ENCODE assay signal across 31 cellular contexts in genomic region chr19:38784224-38784623, GRCh38. TPM values are rescaled to one million over a fixed set of nuclear protein-coding genes. Genes with fewer than 3 reads are reported as not detected.
DNase-seq lines count a peak whose midpoint lies in the region; ATAC-seq, FAIRE-seq and TF ChIP-seq lines count a peak whose summit lies in the region.
"Had no signal": no experiment of that assay in that cellular context is flagged by ENCODE, and none has a peak within 500 bp of the region (broad histone marks: within the 10 kb centered on the region; RNA-seq: fewer than 3 reads in every experiment).

No MANE protein-coding gene starts in this region.

- H3K9me2 ChIP-seq in Karpas-422 (replicated peaks; ENCODE audit: insufficient read depth, low read length) = no peaks in the 10 kb centered on the region

- H4K20me1 ChIP-seq in Karpas-422 (ENCODE audit: insufficient read depth, low read depth, low read length) = no peaks in the 10 kb centered on the region

- no peak for TF ChIP-seq CTCF in choroid plexus epithelial cell (conservative IDR thresholded peaks at IDR 0.05; ENCODE audit: low read depth, low read length)

- H3K36me3 ChIP-seq in Karpas-422 (ENCODE audit: insufficient read depth, low read length) (no peaks in the 10 kb centered on the region), small intestine (ENCODE audit: control insufficient read depth in 2 of 2, insufficient read depth in 2 of 2, low read length in 2 of 2) (no peaks in the 10 kb centered on the region)
- H3K36me3 ChIP-seq: cardiac muscle cell, gastrocnemius medialis, HAP-1, SJCRH30, thyroid gland, vagina had no signal

- no peak overlapping the region for H3K27ac ChIP-seq in Karpas-422 (ENCODE audit: low read length)
- no peak overlapping the region for H3K27ac ChIP-seq in small intestine (ENCODE audit: low read depth in 1 of 2, low read length in 1 of 2)
- H3K27ac ChIP-seq: cardiac muscle cell, gastrocnemius medialis, SJCRH30, thyroid gland, vagina had no signal

- no peak overlapping the region for H2AFZ ChIP-seq in Karpas-422 (ENCODE audit: low read length)

- DNase-seq in Karpas-422 = peak; percentile 31
- DNase-seq in choroid plexus epithelial cell (ENCODE audit: low read depth) = peak; percentile 38
- DNase-seq in left lobe of liver (ENCODE audit: low spot score) = no peak
- DNase-seq in small intestine = peak; percentile 93
- no peak for DNase-seq in activated CD4-positive, CD25-positive, alpha-beta regulatory T cell (lab: John Stamatoyannopoulos, UW)
- DNase-seq in activated naive CD4-positive, alpha-beta T cell treated with anti-CD3 and anti-CD28 coated beads, Interleukin-2, amount 50 U/mL, for 16 hours = no peak
- no peak for DNase-seq in COR-L47 (lab: John Stamatoyannopoulos, UW)
- DNase-seq: activated CD4-positive, alpha-beta T cell treated with anti-CD3 and anti-CD28 coated beads for 4 hours; activated CD8-positive, alpha-beta T cell treated with anti-CD3 and anti-CD28 coated beads, Interleukin-2, amount 10 ng/mL, durations not matched to agents 7 days and 5 days; C1 segment of cervical spinal cord; DMS79; gastrocnemius medialis; hypothalamus; left cardiac atrium; mammary epithelial cell; NCI-H1694; NCI-H446 treated with DMSO at 0.1 percent for 48 hours; SJCRH30; stimulated activated CD4-positive, alpha-beta T cell treated with anti-CD3 and anti-CD28 coated beads, Interleukin-12 subunit alpha, Interleukin-12 subunit beta, amount 100 ng/mL, for 4 hours; stimulated activated CD4-positive, alpha-beta T cell treated with anti-CD3 and anti-CD28 coated beads, Interleukin-4, amount 100 ng/mL, for 1 hour; SW 1271; thyroid gland had no signal

- no peaks in the 10 kb centered on the region for H3K27me3 ChIP-seq in Karpas-422 (ENCODE audit: low read length)
- H3K27me3 ChIP-seq in small intestine (ENCODE audit: control insufficient read depth in 2 of 2, insufficient read depth in 2 of 2, low read length in 2 of 2) = no peaks in the 10 kb centered on the region
- H3K27me3 ChIP-seq: cardiac muscle cell, gastrocnemius medialis, thyroid gland, vagina had no signal

- no peaks in the 10 kb centered on the region for H3K79me2 ChIP-seq in Karpas-422 (ENCODE audit: low read length)

- H3K4me2 ChIP-seq in Karpas-422 (ENCODE audit: low read depth, low read length, poor library complexity, severe bottlenecking) = no peak overlapping the region

- H3K9me3 ChIP-seq in Karpas-422 (ENCODE audit: low read length) (no peaks in the 10 kb centered on the region), small intestine (ENCODE audit: control insufficient read depth, low read depth) (no peaks in the 10 kb centered on the region)
- H3K9me3 ChIP-seq: gastrocnemius medialis, HAP-1, SJCRH30, thyroid gland, vagina had no signal

- H3K4me3 ChIP-seq in Karpas-422 (ENCODE audit: low read length) (no peak overlapping the region), choroid plexus epithelial cell (ENCODE audit: low read depth, low read length) (no peak overlapping the region), small intestine (ENCODE audit: low read depth in 1 of 2, low read length in 2 of 2) (no peak overlapping the region)
- H3K4me3 ChIP-seq: cardiac muscle cell, gastrocnemius medialis, HAP-1, SJCRH30, thyroid gland, vagina had no signal

- no peaks in the 10 kb centered on the region for H3K4me1 ChIP-seq in Karpas-422 (ENCODE audit: low read length)
- no peaks in the 10 kb centered on the region for H3K4me1 ChIP-seq in small intestine (ENCODE audit: control insufficient read depth in 2 of 2, insufficient read depth in 1 of 2, low read depth in 1 of 2, low read length in 1 of 2)
- H3K4me1 ChIP-seq: gastrocnemius medialis, HAP-1, SJCRH30, thyroid gland had no signal

- 34 to 70% (median 42%) methylated on average over 3 of the region's 3 CpGs for WGBS in small intestine, 3 donors

- H3K9ac ChIP-seq in Karpas-422 (ENCODE audit: low read length) = no peak overlapping the region

- peak; percentile 48 for ATAC-seq in left lobe of liver
- ATAC-seq: activated CD8-positive, alpha-beta T cell treated with anti-CD3 and anti-CD28 coated beads, Interleukin-2, amount 10 ng/mL, durations not matched to agents 7 days and 5 days; esophagus mucosa; gastrocnemius medialis; left cardiac atrium; sciatic nerve had no signal

- no peak for FAIRE-seq in small intestine (lab: Jason Lieb, UNC)
- FAIRE-seq: G401.6 had no signal

RNA-seq across cellular contexts. Expression of gene LGALS7B, which starts 4.8 kb away (rescaled TPM):
- total RNA-seq in Karpas-422 (2014; rRNA removed; shearing (Covaris generic); ENCODE audit: low replicate concordance) = not detected in 2 replicates
- not detected for total RNA-seq in left lobe of liver
- 1 to 10 TPM in 2 of 3 donors, not detected in 1; 2.0 to 5.4 TPM for polyA plus RNA-seq in small intestine
- total RNA-seq: activated CD8-positive, alpha-beta T cell treated with anti-CD3 and anti-CD28 coated beads, Interleukin-2, amount 10 ng/mL, durations not matched to agents 7 days and 5 days; cardiac muscle cell; gastrocnemius medialis; left cardiac atrium; LHCN-M2; RPMI7951; sciatic nerve; SJCRH30; thyroid gland had no signal
- polyA plus RNA-seq: cardiac muscle cell, neural cell had no signal

RNA-seq across cellular contexts. Expression of gene LGALS7, which starts 10.9 kb away (rescaled TPM):
- not detected in 2 replicates for total RNA-seq in Karpas-422 (2014; rRNA removed; shearing (Covaris generic); ENCODE audit: low replicate concordance)
- not detected for total RNA-seq in left lobe of liver
- polyA plus RNA-seq in small intestine = 1 to 10 TPM in 1 of 3 donors, not detected in 2; 1.1 TPM
- total RNA-seq: activated CD8-positive, alpha-beta T cell treated with anti-CD3 and anti-CD28 coated beads, Interleukin-2, amount 10 ng/mL, durations not matched to agents 7 days and 5 days; cardiac muscle cell; gastrocnemius medialis; left cardiac atrium; LHCN-M2; RPMI7951; sciatic nerve; thyroid gland had no signal
- polyA plus RNA-seq: cardiac muscle cell, neural cell had no signal

RNA-seq across cellular contexts. Expression of gene LGALS4, which starts 28.5 kb away (rescaled TPM):
- total RNA-seq in Karpas-422 (2014; rRNA removed; shearing (Covaris generic); ENCODE audit: low replicate concordance) = 0.52 and 1.4 TPM in 2 replicates
- total RNA-seq in left lobe of liver = 102 TPM
- 1,000 to 10,000 TPM; 1,250 to 3,807 (median 3,710) TPM for polyA plus RNA-seq in small intestine
- total RNA-seq: LHCN-M2, RPMI7951, vagina had no signal

RNA-seq across cellular contexts. Expression of gene CAPN12, which starts 40.0 kb away (rescaled TPM):
- total RNA-seq in Karpas-422 (2014; rRNA removed; shearing (Covaris generic); ENCODE audit: low replicate concordance) = 0.40 TPM in 1 of 2 replicates, not detected in the other
- total RNA-seq in left lobe of liver = 30.9 TPM
- 10 to 100 TPM in 1 of 3 donors, 1 to 10 TPM in 2; 2.4 to 26.1 (median 2.7) TPM for polyA plus RNA-seq in small intestine
- total RNA-seq: LHCN-M2, RPMI7951, SJCRH30 had no signal
- polyA plus RNA-seq: neural cell had no signal

RNA-seq across cellular contexts. Expression of gene ECH1, which starts 47.4 kb away (rescaled TPM):
- total RNA-seq in Karpas-422 (2014; rRNA removed; shearing (Covaris generic); ENCODE audit: low replicate concordance) = 150 and 162 TPM in 2 replicates
- total RNA-seq in left lobe of liver = 439 TPM
- 100 to 1,000 TPM; 218 to 344 (median 317) TPM for polyA plus RNA-seq in small intestine

Comparison
In these comparisons a context has a peak if more than half of its experiments do, and no peak if none do; other contexts are left out.
1. DNase-seq: peak in Karpas-422 (single experiment), choroid plexus epithelial cell (single experiment) and small intestine (single experiment); none in left lobe of liver (single experiment), activated CD4-positive, CD25-positive, alpha-beta regulatory T cell (0 of 4), activated naive CD4-positive, alpha-beta T cell treated with anti-CD3 and anti-CD28 coated beads, Interleukin-2, amount 50 U/mL, for 16 hours (single experiment) and COR-L47 (single experiment).
2. RNA of gene LGALS4, which starts 28.5 kb away (total RNA-seq): 102 TPM in left lobe of liver (single experiment); 0.52 to 1.4 TPM in Karpas-422; every median in the first group is over 10 times any median in the second.